24 cellular contexts compared by ENCODE assay signal in genomic region chr16:87165885-87166284, GRCh38.
"Had no signal": no experiment of that assay in that cellular context is flagged by ENCODE, and none has a peak within 500 bp of the region (broad histone marks: within the 10 kb centered on the region; RNA-seq: fewer than 3 reads in every experiment).

No MANE protein-coding gene starts in this region.

- H3K4me2 ChIP-seq: hepatocyte, smooth muscle cell had no signal

- H2AFZ ChIP-seq: hepatocyte had no signal

- H3K4me1 ChIP-seq: colonic mucosa, esophagus squamous epithelium, tibial artery, upper lobe of left lung, vagina had no signal

- H3K4me1 Mint-ChIP-seq: naive B cell had no signal

- H3K36me3 ChIP-seq: colonic mucosa, esophagus squamous epithelium, neutrophil, tibial artery, upper lobe of left lung, vagina had no signal

- ATAC-seq: left cardiac atrium; left ventricle myocardium superior; right cardiac atrium; stimulated activated effector memory CD8-positive, alpha-beta T cell treated with anti-CD3 and anti-CD28 coated beads, Interleukin-12 subunit alpha, Interleukin-12 subunit beta, amount 100 ng/mL, for 72 hours had no signal

- DNase-seq: colonic mucosa; dermis blood vessel endothelial cell; esophagus squamous epithelium; foreskin melanocyte; head of caudate nucleus; kidney; left cardiac atrium; left ventricle myocardium superior; mesenchymal stem cell; naive B cell; right cardiac atrium; stimulated activated CD4-positive, alpha-beta T cell treated with anti-CD3 and anti-CD28 coated beads, Interleukin-4, amount 100 ng/mL, for 1 hour; stimulated activated CD8-positive, alpha-beta memory T cell treated with anti-CD3 and anti-CD28 coated beads, Interleukin-4, amount 100 ng/mL, for 48 hours had no signal

- H3K27ac ChIP-seq: colonic mucosa, esophagus squamous epithelium, hepatocyte, neutrophil, tibial artery, upper lobe of left lung, vagina had no signal

- H3K4me3 Mint-ChIP-seq: naive B cell; nephron; stimulated activated effector memory CD8-positive, alpha-beta T cell treated with anti-CD3 and anti-CD28 coated beads, Interleukin-12 subunit alpha, Interleukin-12 subunit beta, amount 100 ng/mL, for 72 hours; stimulated activated naive CD8-positive, alpha-beta T cell treated with anti-CD3 and anti-CD28 coated beads, Interleukin-15, Interleukin-2, amounts not matched to agents 100 ng/mL and 50 ng/mL, for 24 hours had no signal

- H3K9me3 ChIP-seq: colonic mucosa, esophagus squamous epithelium, neutrophil, upper lobe of left lung, vagina had no signal

- H3K4me3 ChIP-seq: colonic mucosa, esophagus squamous epithelium, hepatocyte, lung, smooth muscle cell, tibial artery, upper lobe of left lung, vagina had no signal

- H3K79me2 ChIP-seq: hepatocyte had no signal

- H3K27me3 ChIP-seq: colonic mucosa, hepatocyte, upper lobe of left lung, vagina had no signal

- H3K27ac Mint-ChIP-seq: naive B cell; nephron; progenitor cell of endocrine pancreas; stimulated activated effector memory CD8-positive, alpha-beta T cell treated with anti-CD3 and anti-CD28 coated beads, Interleukin-12 subunit alpha, Interleukin-12 subunit beta, amount 100 ng/mL, for 72 hours; stimulated activated naive CD8-positive, alpha-beta T cell treated with anti-CD3 and anti-CD28 coated beads, Interleukin-15, Interleukin-2, amounts not matched to agents 100 ng/mL and 50 ng/mL, for 24 hours had no signal
